Comparison of ENCODE assay signal across 16 cellular contexts in genomic region chr5:165783024-165783423, GRCh38.
"Had no signal": no experiment of that assay in that cellular context is flagged by ENCODE, and none has a peak within 500 bp of the region (broad histone marks: within the 10 kb centered on the region; RNA-seq: fewer than 3 reads in every experiment).

No MANE protein-coding gene starts in this region.

- H3K36me3 ChIP-seq: lower lobe of right lung, sigmoid colon, thoracic aorta, tibial nerve, upper lobe of left lung had no signal

- H3K9ac ChIP-seq: parathyroid adenoma had no signal

- H3K9me3 ChIP-seq: lower lobe of right lung, psoas muscle, sigmoid colon, thoracic aorta, tibial nerve, upper lobe of left lung had no signal

- H3K27me3 ChIP-seq: sigmoid colon, tibial nerve, upper lobe of left lung had no signal

- DNase-seq: cortex of kidney; head of caudate nucleus; left ventricle myocardium superior; lower lobe of right lung; naive B cell; psoas muscle; right cardiac atrium; sigmoid colon; stimulated activated CD4-positive, alpha-beta T cell treated with anti-CD3 and anti-CD28 coated beads, Interleukin-2, amount 100 ng/mL, for 24 hours; stimulated activated CD4-positive, alpha-beta T cell treated with anti-CD3 and anti-CD28 coated beads, Interleukin-4, amount 100 ng/mL, for 4 hours; stimulated activated naive CD8-positive, alpha-beta T cell treated with anti-CD3 and anti-CD28 coated beads, Interleukin-15, Interleukin-2, amounts not matched to agents 100 U/mL and 50 U/mL, for 24 hours; substantia nigra had no signal

- H3K79me2 ChIP-seq: parathyroid adenoma had no signal

- H3K4me3 ChIP-seq: lower lobe of right lung, psoas muscle, sigmoid colon, thoracic aorta, tibial nerve, upper lobe of left lung had no signal

- H2AFZ ChIP-seq: parathyroid adenoma had no signal

- H3K4me1 ChIP-seq: lower lobe of right lung, parathyroid adenoma, psoas muscle, sigmoid colon, tibial nerve, upper lobe of left lung had no signal

- H3K27ac ChIP-seq: lower lobe of right lung, parathyroid adenoma, psoas muscle, sigmoid colon, thoracic aorta, tibial nerve, upper lobe of left lung had no signal
